ENCODE assay signal across 2 cellular contexts in genomic region chr22:49701380-49702067, GRCh38.
TF ChIP-seq lines count a peak whose summit lies in the region.

No MANE protein-coding gene starts in this region.

TF ChIP-seq in SK-N-SH, 30 proteins besides CTCF, POLR2A, EP300 and RAD21 (continued from another document):
- no peak for TF ChIP-seq MAX (IDR thresholded peaks at IDR 0.05; ENCODE audit: low read depth)
- TF ChIP-seq CHD2 (IDR thresholded peaks at IDR 0.05; ENCODE audit: low read length, partially characterized antibody), result no peak
- TF ChIP-seq NFIC (IDR thresholded peaks at IDR 0.05; ENCODE audit: borderline replicate concordance), result no peak

TF ChIP-seq in SK-N-SH treated with all-trans-retinoic acid at 6 μM for 48 hours, 23 proteins besides CTCF, POLR2A, EP300 and RAD21 (continued from another document):
- TF ChIP-seq ZNF8 (CRISPR knock-in tag; IDR thresholded peaks at IDR 0.05) (no peak), RARB (CRISPR knock-in tag; IDR thresholded peaks at IDR 0.05) (no peak), TCF4 (CRISPR knock-in tag; IDR thresholded peaks at IDR 0.05; ENCODE audit: borderline replicate concordance) (no peak), POU6F1 (CRISPR knock-in tag; IDR thresholded peaks at IDR 0.05; ENCODE audit: borderline replicate concordance, low read depth) (no peak), TSHZ2 (CRISPR knock-in tag; IDR thresholded peaks at IDR 0.05) (no peak), ZNF565 (CRISPR knock-in tag; conservative IDR thresholded peaks at IDR 0.05; ENCODE audit: low read depth) (no peak), CSDC2 (CRISPR knock-in tag; IDR thresholded peaks at IDR 0.05) (no peak), ZNF70 (CRISPR knock-in tag; IDR thresholded peaks at IDR 0.05) (no peak), OSR1 (CRISPR knock-in tag; IDR thresholded peaks at IDR 0.05) (no peak), TOX (CRISPR knock-in tag; IDR thresholded peaks at IDR 0.05; ENCODE audit: borderline replicate concordance) (no peak), PATZ1 (CRISPR knock-in tag; IDR thresholded peaks at IDR 0.05; ENCODE audit: borderline replicate concordance) (no peak), ZFP30 (CRISPR knock-in tag; IDR thresholded peaks at IDR 0.05) (no peak), ZC3H10 (CRISPR knock-in tag; IDR thresholded peaks at IDR 0.05) (no peak), CSRNP3 (CRISPR knock-in tag; IDR thresholded peaks at IDR 0.05) (no peak), SNAI2 (CRISPR knock-in tag; IDR thresholded peaks at IDR 0.05) (no peak)
